18 cellular contexts compared by ENCODE assay signal in the genomic region with DNA sequence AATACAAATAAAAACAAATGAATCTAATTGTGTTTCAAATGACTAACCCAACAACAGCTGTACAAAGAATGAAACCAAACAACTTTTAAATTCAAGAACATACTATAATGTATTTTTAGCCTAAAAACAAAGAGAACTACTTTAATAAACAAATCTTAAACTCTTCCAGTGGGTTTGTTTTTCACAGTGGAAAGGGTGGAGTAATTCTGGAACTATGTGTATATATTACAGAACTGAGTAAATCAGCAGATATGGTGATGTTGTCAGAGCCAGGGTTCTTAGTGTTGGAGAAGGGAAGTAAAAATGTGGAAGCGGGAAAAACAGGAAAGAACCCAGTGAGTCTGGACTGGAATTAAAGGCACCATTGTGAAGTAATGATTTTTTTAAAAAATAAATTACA.
A peak's percentile ranks its signal among the peaks of the same experiment; 100 is the strongest.
DNase-seq lines count a peak whose midpoint lies in the region; ATAC-seq and TF ChIP-seq lines count a peak whose summit lies in the region.
"Had no signal": no experiment of that assay in that cellular context is flagged by ENCODE, and none has a peak within 500 bp of the region (broad histone marks: within the 10 kb centered on the region; RNA-seq: fewer than 3 reads in every experiment).

No MANE protein-coding gene starts in this region.

- no peak overlapping the region for H3K4me2 ChIP-seq in fibroblast of lung (ENCODE audit: extremely low read depth, insufficient read depth, low read length)
- H3K4me2 ChIP-seq: A549 had no signal

- peaks cover 2% of the 10 kb centered on the region for H3K79me2 ChIP-seq in ACC112 (ENCODE audit: control insufficient read depth, insufficient read depth, low read length, unreplicated experiment)
- H3K79me2 ChIP-seq in fibroblast of lung (ENCODE audit: control insufficient read depth, insufficient read depth, low read length): no peaks in the 10 kb centered on the region

- no peaks in the 10 kb centered on the region for H4K20me1 ChIP-seq in fibroblast of lung (ENCODE audit: control insufficient read depth, extremely low read depth, insufficient read depth, low read length)

- H3K27me3 ChIP-seq in ACC112 (ENCODE audit: insufficient read depth, low read length) (no peaks in the 10 kb centered on the region), fibroblast of lung (ENCODE audit: control insufficient read depth, insufficient read depth, low read length) (no peaks in the 10 kb centered on the region)
- H3K27me3 ChIP-seq: heart left ventricle, MG63, tibial nerve had no signal

- peaks cover 50% of the 10 kb centered on the region for H3K4me1 ChIP-seq in ACC112 (ENCODE audit: control insufficient read depth, insufficient read depth, low read length, unreplicated experiment)
- H3K4me1 ChIP-seq in fibroblast of lung (ENCODE audit: control insufficient read depth, extremely low read depth, insufficient read depth, low read length): peaks cover 13% of the 10 kb centered on the region
- peaks cover 5% of the 10 kb centered on the region for H3K4me1 ChIP-seq in mucosa of descending colon (ENCODE audit: low read depth)
- H3K4me1 ChIP-seq: A549 had no signal

- no peak overlapping the region for H2AFZ ChIP-seq in ACC112 (ENCODE audit: low read length, unreplicated experiment)
- no peak overlapping the region for H2AFZ ChIP-seq in fibroblast of lung (ENCODE audit: low read length)

- peak; percentile 12 for ATAC-seq in mucosa of descending colon
- no peak for ATAC-seq in HG02840 (IDR thresholded peaks at IDR 0.05; ENCODE audit: low FRiP score, unreplicated experiment)
- ATAC-seq: A549; naive thymus-derived CD8-positive, alpha-beta T cell; stimulated activated naive CD8-positive, alpha-beta T cell treated with anti-CD3 and anti-CD28 coated beads, Interleukin-15, Interleukin-2, amounts not matched to agents 100 U/mL and 50 U/mL, for 24 hours had no signal

- peak; percentile 41 for DNase-seq in MV-4-11 (lab: John Stamatoyannopoulos, UW)
- DNase-seq in fibroblast of lung (ENCODE audit: low read depth in 2 of 2): peak; percentile 56 to 93
- DNase-seq in mucosa of descending colon: no peak
- DNase-seq in stimulated activated CD4-positive, alpha-beta T cell treated with anti-CD3 and anti-CD28 coated beads, Interleukin-2, amount 100 ng/mL, for 48 hours: no peak
- no peak for DNase-seq in SK-N-DZ (ENCODE audit: low spot score)
- no peak for DNase-seq in NCI-H1436 treated with DMSO at 0.1 percent for 48 hours (lab: John Stamatoyannopoulos, UW)
- DNase-seq: activated CD4-positive, alpha-beta T cell treated with anti-CD3 and anti-CD28 coated beads, Interleukin-2, amount 50 U/mL, for 1 hour; GOT3; mammary epithelial cell; MG63; naive thymus-derived CD8-positive, alpha-beta T cell; NCI-H1694; stimulated activated naive CD8-positive, alpha-beta T cell treated with anti-CD3 and anti-CD28 coated beads, Interleukin-15, Interleukin-2, amounts not matched to agents 100 U/mL and 50 U/mL, for 24 hours had no signal

- peaks cover 15% of the 10 kb centered on the region for H3K36me3 ChIP-seq in ACC112 (ENCODE audit: insufficient read depth, low read length)
- H3K36me3 ChIP-seq in fibroblast of lung (ENCODE audit: control insufficient read depth, insufficient read depth, low read length): peaks cover 1% of the 10 kb centered on the region
- H3K36me3 ChIP-seq in mucosa of descending colon (ENCODE audit: low read depth): no peaks in the 10 kb centered on the region

- TF ChIP-seq CTCF in fibroblast of lung (conservative IDR thresholded peaks at IDR 0.05 in 1 of 2, IDR thresholded peaks at IDR 0.05 in 1 of 2; ENCODE audit: low read depth in 1 of 2, low read length in 2 of 2) (no peak), mucosa of descending colon (IDR thresholded peaks at IDR 0.05) (no peak)

- intact Hi-C loops in mucosa of descending colon (cut with DNase I, micrococcal nuclease): no loop called here

- H3K27ac ChIP-seq in ACC112 (ENCODE audit: low read depth, low read length): peak overlapping the region; percentile 72
- peak overlapping the region; percentile 75 for H3K27ac ChIP-seq in fibroblast of lung (ENCODE audit: insufficient read depth, low read length)
- H3K27ac ChIP-seq: tibial nerve had no signal

- no peak overlapping the region for H3K9ac ChIP-seq in fibroblast of lung (ENCODE audit: insufficient read depth, low read length)

- no peak overlapping the region for H3K4me3 ChIP-seq in ACC112 (ENCODE audit: low read depth, low read length)
- peak overlapping the region in 2 of 4 experiments; percentile 2 to 10 for H3K4me3 ChIP-seq in fibroblast of lung (replicated peaks in 1 of 4; ENCODE audit: control extremely low read depth in 1 of 4, insufficient read depth in 1 of 4, low read depth in 3 of 4, low read length in 4 of 4)
- no peak overlapping the region for H3K4me3 ChIP-seq in mucosa of descending colon
- H3K4me3 ChIP-seq: A549, heart left ventricle, MG63, tibial nerve had no signal

- no peaks in the 10 kb centered on the region for H3K9me3 ChIP-seq in fibroblast of lung (ENCODE audit: control insufficient read depth, insufficient read depth, low read depth, low read length)
- H3K9me3 ChIP-seq in mucosa of descending colon: no peaks in the 10 kb centered on the region
- H3K9me3 ChIP-seq: A549, heart left ventricle, tibial nerve had no signal

Comparison
In these comparisons a context has a peak if more than half of its experiments do, and no peak if none do; other contexts are left out.
1. DNase-seq: peak in MV-4-11 (single experiment) and fibroblast of lung (2 of 2); none in mucosa of descending colon (0 of 3), stimulated activated CD4-positive, alpha-beta T cell treated with anti-CD3 and anti-CD28 coated beads, Interleukin-2, amount 100 ng/mL, for 48 hours (0 of 2), SK-N-DZ (single experiment) and NCI-H1436 treated with DMSO at 0.1 percent for 48 hours (single experiment).